11 cellular contexts compared by ENCODE assay signal in genomic region chr3:172098698-172099494, GRCh38. TPM values are rescaled to one million over a fixed set of nuclear protein-coding genes. Genes with fewer than 3 reads are reported as not detected.
DNase-seq lines count a peak whose midpoint lies in the region; ATAC-seq, FAIRE-seq and TF ChIP-seq lines count a peak whose summit lies in the region.
"Had no signal": no experiment of that assay in that cellular context is flagged by ENCODE, and none has a peak within 500 bp of the region (broad histone marks: within the 10 kb centered on the region; RNA-seq: fewer than 3 reads in every experiment).

No MANE protein-coding gene starts in this region.

- peak overlapping the region; percentile 19 for H3K4me3 Mint-ChIP-seq in endodermal cell
- no peak overlapping the region for H3K4me3 Mint-ChIP-seq in nephron progenitor cell
- H3K4me3 Mint-ChIP-seq: CD8-positive, alpha-beta T cell had no signal

- no peak for TF ChIP-seq CTCF in endodermal cell (conservative IDR thresholded peaks at IDR 0.05)
- no peak for TF ChIP-seq CTCF in nephron progenitor cell (IDR thresholded peaks at IDR 0.05)
- TF ChIP-seq CTCF in D721Med (IDR thresholded peaks at IDR 0.05; ENCODE audit: insufficient read depth, missing control alignments) = no peak

- DNase-seq in DMS53 (lab: John Stamatoyannopoulos, UW) = peak; percentile 92
- DNase-seq in NCI-H510A treated with DMSO at 0.1 percent for 48 hours (lab: John Stamatoyannopoulos, UW) = peak; percentile 93
- peak; percentile 82 for DNase-seq in endodermal cell
- DNase-seq in nephron progenitor cell = no peak
- no peak for DNase-seq in NCI-H146 (lab: John Stamatoyannopoulos, UW)
- no peak for DNase-seq in D721Med (ENCODE audit: insufficient read length, low spot score)
- DNase-seq: CD8-positive, alpha-beta T cell; PC-3 had no signal

- H3K4me1 ChIP-seq in endodermal cell (ENCODE audit: control insufficient read depth, insufficient read depth, low read length) = peaks cover 28% of the 10 kb centered on the region
- H3K4me1 ChIP-seq: prostate gland had no signal

- no peaks in the 10 kb centered on the region for H3K9me3 Mint-ChIP-seq in endodermal cell
- H3K9me3 Mint-ChIP-seq in nephron progenitor cell = no peaks in the 10 kb centered on the region
- H3K9me3 Mint-ChIP-seq: CD8-positive, alpha-beta T cell had no signal

- H3K27ac Mint-ChIP-seq in endodermal cell = peak overlapping the region; percentile 54
- H3K27ac Mint-ChIP-seq in nephron progenitor cell = peak overlapping the region; percentile 63
- H3K27ac Mint-ChIP-seq: CD8-positive, alpha-beta T cell had no signal

- no peak overlapping the region for H3K9ac ChIP-seq in endodermal cell (ENCODE audit: extremely low read depth, low read length, poor library complexity, severe bottlenecking)

- H3K4me1 Mint-ChIP-seq in endodermal cell (peaks cover 71% of the 10 kb centered on the region), nephron progenitor cell (peaks cover 68% of the 10 kb centered on the region)

- no peak for FAIRE-seq in D721Med (lab: Jason Lieb, UNC)

- H3K9me3 ChIP-seq in endodermal cell (ENCODE audit: control insufficient read depth, low read length) = no peaks in the 10 kb centered on the region
- H3K9me3 ChIP-seq: prostate gland had no signal

- H3K27me3 Mint-ChIP-seq in endodermal cell (ENCODE audit: insufficient read depth) = no peaks in the 10 kb centered on the region
- no peaks in the 10 kb centered on the region for H3K27me3 Mint-ChIP-seq in nephron progenitor cell (ENCODE audit: low read depth, poor library complexity)

- H3K27ac ChIP-seq in endodermal cell (ENCODE audit: low read depth, low read length) = no peak overlapping the region
- H3K27ac ChIP-seq: prostate gland had no signal

- ATAC-seq in HG03432 (IDR thresholded peaks at IDR 0.05; ENCODE audit: unreplicated experiment) (no peak), HG02870 (IDR thresholded peaks at IDR 0.05; ENCODE audit: unreplicated experiment) (no peak)
- ATAC-seq: CD8-positive, alpha-beta T cell; PC-3 had no signal

- no peaks in the 10 kb centered on the region for H3K27me3 ChIP-seq in endodermal cell (ENCODE audit: control insufficient read depth, insufficient read depth, low read length, poor library complexity, severe bottlenecking)

- WGBS in endodermal cell (ENCODE audit: insufficient coverage in 1 of 2, insufficient read length in 1 of 2), 2 experiments = 62 to 76% methylated on average over 7 to 9 of the region's 9 CpGs

- H3K36me3 Mint-ChIP-seq in endodermal cell (ENCODE audit: low read depth) (no peaks in the 10 kb centered on the region), nephron progenitor cell (ENCODE audit: low read depth) (peaks cover 9% of the 10 kb centered on the region)
- H3K36me3 Mint-ChIP-seq: CD8-positive, alpha-beta T cell had no signal

- no peaks in the 10 kb centered on the region for H3K36me3 ChIP-seq in endodermal cell (ENCODE audit: control insufficient read depth, insufficient read depth, low read length)
- H3K36me3 ChIP-seq: prostate gland had no signal

- peak overlapping the region; percentile 41 for H3K4me3 ChIP-seq in endodermal cell (ENCODE audit: low read length)
- H3K4me3 ChIP-seq: prostate gland had no signal

RNA-seq across cellular contexts. Expression of gene FNDC3B, which starts 59.5 kb away (rescaled TPM):
- 100 to 1,000 TPM in 1 of 2 donors, 10 to 100 TPM in 1; 80.6 to 107 TPM for total RNA-seq in endodermal cell
- polyA plus RNA-seq in endodermal cell (2013, experiment 1 of 2) = 31.9 TPM
- polyA plus RNA-seq in endodermal cell (2013, experiment 2 of 2) = 32.7 TPM

Comparison
In these comparisons a context has a peak if more than half of its experiments do, and no peak if none do; other contexts are left out.
1. DNase-seq: peak in DMS53 (single experiment), NCI-H510A treated with DMSO at 0.1 percent for 48 hours (single experiment) and endodermal cell (single experiment); none in nephron progenitor cell (single experiment), NCI-H146 (single experiment) and D721Med (single experiment).